ENCODE assay signal across 2 cellular contexts in genomic region chr14:54549862-54550261, GRCh38.
TF ChIP-seq lines count a peak whose summit lies in the region.

No MANE protein-coding gene starts in this region.

TF ChIP-seq in HCT116, 20 proteins besides CTCF, POLR2A, EP300 and RAD21:
- TF ChIP-seq REST (IDR thresholded peaks at IDR 0.05; ENCODE audit: low read depth) (peak; percentile 60), EZH2 (IDR thresholded peaks at IDR 0.05) (no peak)

TF ChIP-seq in PFSK-1, 5 proteins besides CTCF, POLR2A, EP300 and RAD21 (continued from another document):
- peak; percentile 81 to 94 for TF ChIP-seq REST (IDR thresholded peaks at IDR 0.05; ENCODE audit: insufficient read depth in 1 of 2, low read depth in 2 of 2, low read length in 2 of 2)
